8 cellular contexts compared by ENCODE assay signal in genomic region chr9:92242115-92242778, GRCh38. TPM values are rescaled to one million over a fixed set of nuclear protein-coding genes. Genes with fewer than 3 reads are reported as not detected.
A peak's percentile ranks its signal among the peaks of the same experiment; 100 is the strongest.
DNase-seq lines count a peak whose midpoint lies in the region; ATAC-seq, FAIRE-seq and TF ChIP-seq lines count a peak whose summit lies in the region.
"Had no signal": no experiment of that assay in that cellular context is flagged by ENCODE, and none has a peak within 500 bp of the region (broad histone marks: within the 10 kb centered on the region; RNA-seq: fewer than 3 reads in every experiment).

No MANE protein-coding gene starts in this region.

- FAIRE-seq in RCC 7860 (lab: Jason Lieb, UNC) = peak; percentile 99

- peak; percentile 32 for DNase-seq in GM04504 (ENCODE audit: low read depth)
- DNase-seq in RCC 7860 (ENCODE audit: low spot score) = peak; percentile 97
- DNase-seq in fibroblast of lung (ENCODE audit: low read depth in 2 of 2) = peak; percentile 82 to 93
- peak; percentile 99 for DNase-seq in renal cortical epithelial cell (ENCODE audit: low read depth)
- no peak for DNase-seq in left colon
- DNase-seq in natural killer cell = no peak
- DNase-seq in GOT3 (lab: John Stamatoyannopoulos, UW) = no peak
- DNase-seq: aorta had no signal

- no peaks in the 10 kb centered on the region for H3K79me2 ChIP-seq in fibroblast of lung (ENCODE audit: control insufficient read depth, insufficient read depth, low read length)

- no peaks in the 10 kb centered on the region for H3K27me3 ChIP-seq in fibroblast of lung (ENCODE audit: control insufficient read depth, insufficient read depth, low read length)

- H3K27me3 Mint-ChIP-seq in natural killer cell (ENCODE audit: low read depth in 2 of 2) = no peaks in the 10 kb centered on the region

- H3K4me1 Mint-ChIP-seq in natural killer cell = no peaks in the 10 kb centered on the region

- H3K4me3 Mint-ChIP-seq in natural killer cell = no peak overlapping the region

- H4K20me1 ChIP-seq in fibroblast of lung (ENCODE audit: control insufficient read depth, extremely low read depth, insufficient read depth, low read length) = no peaks in the 10 kb centered on the region

- no peaks in the 10 kb centered on the region for H3K9me3 Mint-ChIP-seq in natural killer cell

- intact Hi-C loops in left colon (cut with DNase I, micrococcal nuclease) = no loop called here
- intact Hi-C loops in natural killer cell (cut with micrococcal nuclease) = no loop called here

- peaks cover 27% of the 10 kb centered on the region for H3K4me1 ChIP-seq in fibroblast of lung (ENCODE audit: control insufficient read depth, extremely low read depth, insufficient read depth, low read length)

- H3K4me2 ChIP-seq in fibroblast of lung (ENCODE audit: extremely low read depth, insufficient read depth, low read length) = peak overlapping the region; percentile 25

- H3K27ac Mint-ChIP-seq in natural killer cell = no peak overlapping the region

- H3K27ac ChIP-seq in fibroblast of lung (ENCODE audit: insufficient read depth, low read length) = peak overlapping the region; percentile 60

- H3K36me3 Mint-ChIP-seq in natural killer cell = peaks cover 84% of the 10 kb centered on the region

- H3K9me3 ChIP-seq in fibroblast of lung (ENCODE audit: control insufficient read depth, insufficient read depth, low read depth, low read length) = no peaks in the 10 kb centered on the region

- no peak overlapping the region for H3K9ac ChIP-seq in fibroblast of lung (ENCODE audit: insufficient read depth, low read length)

- ATAC-seq in left colon (no peak), natural killer cell (no peak)

- H3K4me3 ChIP-seq in fibroblast of lung (replicated peaks in 1 of 4; ENCODE audit: control extremely low read depth in 1 of 4, insufficient read depth in 1 of 4, low read depth in 3 of 4, low read length in 4 of 4) = no peak overlapping the region

- H2AFZ ChIP-seq in fibroblast of lung (ENCODE audit: low read length) = no peak overlapping the region

- TF ChIP-seq CTCF in fibroblast of lung (conservative IDR thresholded peaks at IDR 0.05 in 1 of 2, IDR thresholded peaks at IDR 0.05 in 1 of 2; ENCODE audit: low read depth in 1 of 2, low read length in 2 of 2) = peak; percentile 61 to 62
- TF ChIP-seq CTCF in natural killer cell (IDR thresholded peaks at IDR 0.05) = no peak

- peaks cover 30% of the 10 kb centered on the region for H3K36me3 ChIP-seq in fibroblast of lung (ENCODE audit: control insufficient read depth, insufficient read depth, low read length)

RNA-seq across cellular contexts. Expression of gene IARS1, which starts 51.2 kb away (rescaled TPM):
- total RNA-seq in fibroblast of lung = 538 and 595 TPM in 2 replicates
- polyA plus RNA-seq in fibroblast of lung = 88.4 and 100 TPM in 2 replicates
- 108 and 117 TPM in 2 replicates for polyA plus RNA-seq in fibroblast of lung (2012)
- 80.0 and 90.3 TPM in 2 replicates for polyA minus RNA-seq in fibroblast of lung (ENCODE audit: low replicate concordance)
- 239 and 356 TPM in 2 replicates for total RNA-seq in renal cortical epithelial cell
- total RNA-seq in left colon = 10 to 100 TPM; 39.1 to 61.9 TPM
- total RNA-seq in natural killer cell = 10 to 100 TPM; 50.8 to 70.8 (median 66.2) TPM

Comparison
In these comparisons a context has a peak if more than half of its experiments do, and no peak if none do; other contexts are left out.
1. DNase-seq: peak in GM04504 (single experiment), RCC 7860 (single experiment), fibroblast of lung (2 of 2) and renal cortical epithelial cell (single experiment); none in left colon (0 of 2), natural killer cell (single experiment) and GOT3 (single experiment).